Comparison of ENCODE assay signal across 13 cellular contexts in the genomic region with DNA sequence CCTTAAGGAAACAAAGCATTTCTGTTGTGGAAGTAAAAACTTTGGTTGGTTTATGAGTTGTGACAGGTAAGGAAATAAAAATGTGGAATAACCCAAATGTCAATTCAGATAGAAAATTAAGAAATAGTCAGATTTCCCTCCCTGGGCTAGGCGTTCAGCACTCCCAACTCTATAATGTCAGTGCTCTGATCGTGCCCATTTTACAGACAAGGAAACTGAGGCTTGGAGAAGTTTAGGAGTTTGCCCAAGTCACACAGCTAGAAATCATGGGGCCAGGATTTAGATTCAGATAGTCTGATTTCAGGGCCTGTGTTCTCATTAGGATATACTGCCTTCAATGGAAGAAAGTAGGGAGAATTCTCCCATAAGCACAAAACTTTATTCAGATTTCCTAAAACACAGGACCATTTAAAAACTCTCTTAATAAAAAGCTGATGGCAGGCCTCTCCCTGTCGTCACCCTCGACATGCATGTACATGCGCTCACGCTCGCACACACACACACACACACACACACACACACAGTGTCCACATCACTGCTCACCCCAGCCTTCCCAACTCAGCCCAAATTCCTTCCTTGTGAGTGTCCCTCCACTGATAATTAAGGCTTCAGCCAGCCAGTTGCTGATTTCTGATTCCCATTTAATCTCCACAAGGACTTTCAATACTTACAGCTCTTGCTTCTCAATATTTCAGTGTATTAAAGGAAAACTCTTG. TPM values are rescaled to one million over a fixed set of nuclear protein-coding genes. Genes with fewer than 3 reads are reported as not detected.
DNase-seq lines count a peak whose midpoint lies in the region; ATAC-seq lines count a peak whose summit lies in the region.
"Had no signal": no experiment of that assay in that cellular context is flagged by ENCODE, and none has a peak within 500 bp of the region (broad histone marks: within the 10 kb centered on the region; RNA-seq: fewer than 3 reads in every experiment).

No MANE protein-coding gene starts in this region.

- H3K4me3 ChIP-seq in mesenchymal stem cell (ENCODE audit: insufficient read depth in 1 of 2, low read depth in 1 of 2, low read length in 2 of 2) (peak overlapping the region in 1 of 2 experiments; percentile 73), urinary bladder (ENCODE audit: low read depth, low read length) (no peak overlapping the region)
- H3K4me3 ChIP-seq: ovary had no signal

- H4K91ac ChIP-seq in mesenchymal stem cell (ENCODE audit: low read length): no peak overlapping the region

- H3K9me3 ChIP-seq in mesenchymal stem cell (ENCODE audit: control insufficient read depth, low read length): no peaks in the 10 kb centered on the region
- H3K9me3 ChIP-seq: ovary had no signal

- 57% methylated on average over 7 of the region's 7 CpGs for WGBS in mesenchymal stem cell
- WGBS in urinary bladder: 67% methylated on average over 7 of the region's 7 CpGs

- no peak overlapping the region for H2AFZ ChIP-seq in mesenchymal stem cell (ENCODE audit: low read depth, low read length)

- no peak overlapping the region for H3K4me2 ChIP-seq in mesenchymal stem cell (ENCODE audit: low read length, poor library complexity, severe bottlenecking)
- H3K4me2 ChIP-seq: KMS-11 had no signal

- no peak overlapping the region for H2BK120ac ChIP-seq in mesenchymal stem cell (ENCODE audit: low read depth, low read length)

- peak overlapping the region; percentile 71 for H3K9ac ChIP-seq in mesenchymal stem cell (ENCODE audit: low read length)
- H3K9ac ChIP-seq: KMS-11 had no signal

- H3K4me1 ChIP-seq in mesenchymal stem cell (ENCODE audit: control insufficient read depth, insufficient read depth, low read depth, low read length) (peaks cover 18% of the 10 kb centered on the region), urinary bladder (ENCODE audit: insufficient read depth) (no peaks in the 10 kb centered on the region)

- peak; percentile 74 for DNase-seq in NCI-H226
- peak; percentile 79 for DNase-seq in mesenchymal stem cell
- no peak for DNase-seq in activated CD4-positive, alpha-beta memory T cell treated with anti-CD3 and anti-CD28 coated beads for 36 hours
- DNase-seq in activated CD4-positive, alpha-beta T cell treated with anti-CD3 and anti-CD28 coated beads, Interleukin-2, amount 50 U/mL, for 1 hour: no peak
- no peak for DNase-seq in CD1c-positive myeloid dendritic cell (ENCODE audit: extremely low spot score)
- DNase-seq: GF-D8, T-cell had no signal

- ATAC-seq in esophagus mucosa: peak; percentile 71
- ATAC-seq in GM21619 (IDR thresholded peaks at IDR 0.05; ENCODE audit: unreplicated experiment): no peak
- ATAC-seq: T-cell had no signal

- H3K4me1 Mint-ChIP-seq in activated CD4-positive, alpha-beta memory T cell treated with anti-CD3 and anti-CD28 coated beads for 36 hours (ENCODE audit: low read depth): peaks cover 4% of the 10 kb centered on the region
- H3K4me1 Mint-ChIP-seq: central memory CD8-positive, alpha-beta T cell; T-cell had no signal

- H3K4me3 Mint-ChIP-seq in activated CD4-positive, alpha-beta memory T cell treated with anti-CD3 and anti-CD28 coated beads for 36 hours: no peak overlapping the region
- H3K4me3 Mint-ChIP-seq: central memory CD8-positive, alpha-beta T cell; T-cell had no signal

- no peak overlapping the region for H2BK12ac ChIP-seq in mesenchymal stem cell (ENCODE audit: low read length in 2 of 2)

- no peak overlapping the region for H2BK5ac ChIP-seq in mesenchymal stem cell (ENCODE audit: low read depth, low read length, poor library complexity, severe bottlenecking)

- no peaks in the 10 kb centered on the region for H3K36me3 ChIP-seq in mesenchymal stem cell (ENCODE audit: control insufficient read depth in 1 of 2, insufficient read depth in 2 of 2, low read depth in 1 of 2, low read length in 2 of 2)
- H3K36me3 ChIP-seq in urinary bladder (ENCODE audit: insufficient read depth): no peaks in the 10 kb centered on the region
- H3K36me3 ChIP-seq: ovary had no signal

- no peaks in the 10 kb centered on the region for H3K36me3 Mint-ChIP-seq in activated CD4-positive, alpha-beta memory T cell treated with anti-CD3 and anti-CD28 coated beads for 36 hours
- H3K36me3 Mint-ChIP-seq: T-cell had no signal

- intact Hi-C loops in activated CD4-positive, alpha-beta memory T cell treated with anti-CD3 and anti-CD28 coated beads for 36 hours (cut with micrococcal nuclease): no loop called here

- no peaks in the 10 kb centered on the region for H3K79me1 ChIP-seq in mesenchymal stem cell (replicated peaks; ENCODE audit: low read length, poor library complexity, severe bottlenecking)

- peaks cover 3% of the 10 kb centered on the region for H3K27me3 Mint-ChIP-seq in activated CD4-positive, alpha-beta memory T cell treated with anti-CD3 and anti-CD28 coated beads for 36 hours

- H3K27ac Mint-ChIP-seq in activated CD4-positive, alpha-beta memory T cell treated with anti-CD3 and anti-CD28 coated beads for 36 hours: no peak overlapping the region
- H3K27ac Mint-ChIP-seq: T-cell had no signal

- no peak overlapping the region for H3K4ac ChIP-seq in mesenchymal stem cell (ENCODE audit: low read depth in 1 of 2, low read length in 2 of 2)

- CTCF ChIA-PET in activated CD4-positive, alpha-beta memory T cell treated with anti-CD3 and anti-CD28 coated beads for 36 hours (lab: Charles Lee): interaction anchor here (0.7 kb wide), 1 partner anchor 191 kb away, joined by 3 read pairs; no protein-coding TSS in a partner anchor

- H3K23ac ChIP-seq in mesenchymal stem cell (ENCODE audit: low read length in 2 of 2): no peak overlapping the region

- no peak overlapping the region for H3K18ac ChIP-seq in mesenchymal stem cell (ENCODE audit: low read depth in 1 of 2, low read length in 2 of 2)

- H3K27me3 ChIP-seq in mesenchymal stem cell (ENCODE audit: control insufficient read depth in 1 of 2, insufficient read depth in 1 of 2, low read length in 2 of 2): peaks cover 0 to 3% of the 10 kb centered on the region in 2 experiments
- H3K27me3 ChIP-seq: ovary had no signal

- H4K8ac ChIP-seq in mesenchymal stem cell (ENCODE audit: low read length): no peak overlapping the region

- POLR2A ChIA-PET in activated CD4-positive, alpha-beta memory T cell treated with anti-CD3 and anti-CD28 coated beads for 36 hours (lab: Charles Lee): no interaction called here

- H2AK5ac ChIP-seq in mesenchymal stem cell (ENCODE audit: low read length, severe bottlenecking): no peak overlapping the region

- no peak overlapping the region for H2BK15ac ChIP-seq in mesenchymal stem cell (ENCODE audit: low read depth, poor library complexity, severe bottlenecking)

- no peak overlapping the region for H3K14ac ChIP-seq in mesenchymal stem cell (ENCODE audit: low read length in 2 of 2)

- peak overlapping the region; percentile 41 for H3K27ac ChIP-seq in mesenchymal stem cell (ENCODE audit: low read length, poor library complexity, severe bottlenecking)
- peak overlapping the region; percentile 39 for H3K27ac ChIP-seq in urinary bladder (ENCODE audit: low read depth)
- H3K27ac ChIP-seq: KMS-11, ovary had no signal

- H3K9me3 Mint-ChIP-seq in activated CD4-positive, alpha-beta memory T cell treated with anti-CD3 and anti-CD28 coated beads for 36 hours: no peaks in the 10 kb centered on the region
- H3K9me3 Mint-ChIP-seq: central memory CD8-positive, alpha-beta T cell; T-cell had no signal

RNA-seq across cellular contexts. Expression of gene SLC14A2, which starts 49.1 kb away (rescaled TPM):
- total RNA-seq in esophagus mucosa (not detected), urinary bladder (0.32 TPM)
- not detected for polyA plus RNA-seq in mesenchymal stem cell (2013, experiment 1 of 2)
- polyA plus RNA-seq in mesenchymal stem cell (2013, experiment 2 of 2): not detected
- not detected for polyA plus RNA-seq in urinary bladder
- under 1 TPM; 0.05 to 0.10 TPM for total RNA-seq in activated CD4-positive, alpha-beta memory T cell treated with anti-CD3 and anti-CD28 coated beads for 36 hours

Comparison
In these comparisons a context has a peak if more than half of its experiments do, and no peak if none do; other contexts are left out.
1. DNase-seq: peak in NCI-H226 (single experiment) and mesenchymal stem cell (single experiment); none in activated CD4-positive, alpha-beta memory T cell treated with anti-CD3 and anti-CD28 coated beads for 36 hours (single experiment), activated CD4-positive, alpha-beta T cell treated with anti-CD3 and anti-CD28 coated beads, Interleukin-2, amount 50 U/mL, for 1 hour (single experiment) and CD1c-positive myeloid dendritic cell (single experiment).